ENCODE assay signal across 9 cellular contexts in genomic region chr14:61661471-61661988, GRCh38. TPM values are rescaled to one million over a fixed set of nuclear protein-coding genes. Genes with fewer than 3 reads are reported as not detected.
A peak's percentile ranks its signal among the peaks of the same experiment; 100 is the strongest.
DNase-seq lines count a peak whose midpoint lies in the region; ATAC-seq and TF ChIP-seq lines count a peak whose summit lies in the region.
"Had no signal": no experiment of that assay in that cellular context is flagged by ENCODE, and none has a peak within 500 bp of the region (broad histone marks: within the 10 kb centered on the region; RNA-seq: fewer than 3 reads in every experiment).

No MANE protein-coding gene starts in this region.

- H3K9me3 Mint-ChIP-seq in activated naive CD8-positive, alpha-beta T cell treated with anti-CD3 and anti-CD28 coated beads for 36 hours = peaks cover 14% of the 10 kb centered on the region
- H3K9me3 Mint-ChIP-seq in osteocyte (ENCODE audit: unreplicated experiment) = no peaks in the 10 kb centered on the region
- H3K9me3 Mint-ChIP-seq: neural crest cell had no signal

- peak overlapping the region; percentile 99 for H3K27ac Mint-ChIP-seq in activated naive CD8-positive, alpha-beta T cell treated with anti-CD3 and anti-CD28 coated beads for 36 hours
- peak overlapping the region; percentile 89 for H3K27ac Mint-ChIP-seq in osteocyte (ENCODE audit: unreplicated experiment)

- peaks cover 24% of the 10 kb centered on the region for H3K36me3 Mint-ChIP-seq in activated naive CD8-positive, alpha-beta T cell treated with anti-CD3 and anti-CD28 coated beads for 36 hours
- no peaks in the 10 kb centered on the region for H3K36me3 Mint-ChIP-seq in osteocyte (ENCODE audit: unreplicated experiment)

- no peaks in the 10 kb centered on the region for H3K27me3 Mint-ChIP-seq in activated naive CD8-positive, alpha-beta T cell treated with anti-CD3 and anti-CD28 coated beads for 36 hours
- H3K27me3 Mint-ChIP-seq in osteocyte (ENCODE audit: unreplicated experiment) = no peaks in the 10 kb centered on the region

- peaks cover 60% of the 10 kb centered on the region for H3K4me1 Mint-ChIP-seq in activated naive CD8-positive, alpha-beta T cell treated with anti-CD3 and anti-CD28 coated beads for 36 hours
- peaks cover 44% of the 10 kb centered on the region for H3K4me1 Mint-ChIP-seq in osteocyte (ENCODE audit: unreplicated experiment)
- H3K4me1 Mint-ChIP-seq: neural crest cell had no signal

- H3K4me3 Mint-ChIP-seq in activated naive CD8-positive, alpha-beta T cell treated with anti-CD3 and anti-CD28 coated beads for 36 hours = peak overlapping the region; percentile 73
- peak overlapping the region; percentile 36 for H3K4me3 Mint-ChIP-seq in osteocyte (ENCODE audit: unreplicated experiment)
- H3K4me3 Mint-ChIP-seq: neural crest cell had no signal

- no peak for DNase-seq in activated naive CD8-positive, alpha-beta T cell treated with anti-CD3 and anti-CD28 coated beads for 36 hours
- DNase-seq in osteocyte (ENCODE audit: extremely low spot score, unreplicated experiment) (no peak), RKO (ENCODE audit: low spot score) (no peak), amygdala (lab: John Stamatoyannopoulos, UW) (no peak)
- DNase-seq in effector CD8-positive, alpha-beta T cell (lab: John Stamatoyannopoulos, UW) = no peak

- no peak for TF ChIP-seq CTCF in osteocyte (IDR thresholded peaks at IDR 0.05)

- ATAC-seq in GM18867 (IDR thresholded peaks at IDR 0.05; ENCODE audit: unreplicated experiment) (peak; percentile 42), HG02981 (IDR thresholded peaks at IDR 0.05; ENCODE audit: unreplicated experiment) (peak; percentile 36), GM18858 (IDR thresholded peaks at IDR 0.05; ENCODE audit: unreplicated experiment) (no peak)

RNA-seq across cellular contexts. Expression of gene HIF1A, which starts 33.8 kb away (rescaled TPM):
- total RNA-seq in activated naive CD8-positive, alpha-beta T cell treated with anti-CD3 and anti-CD28 coated beads for 36 hours = 100 to 1,000 TPM; 157 to 158 TPM
- total RNA-seq in osteocyte = 326 and 332 TPM in 2 replicates
